Comparison of ENCODE assay signal across 9 cellular contexts in genomic region chr12:113242018-113242418, GRCh38. TPM values are rescaled to one million over a fixed set of nuclear protein-coding genes. Genes with fewer than 3 reads are reported as not detected.
DNase-seq lines count a peak whose midpoint lies in the region; ATAC-seq, FAIRE-seq and TF ChIP-seq lines count a peak whose summit lies in the region.
"Had no signal": no experiment of that assay in that cellular context is flagged by ENCODE, and none has a peak within 500 bp of the region (broad histone marks: within the 10 kb centered on the region; RNA-seq: fewer than 3 reads in every experiment).

No MANE protein-coding gene starts in this region.

- DNase-seq in HK-2 (ENCODE audit: unreplicated experiment) (peak; percentile 82), SJSA1 (ENCODE audit: low read depth in 1 of 2, low spot score in 2 of 2) (peak in 1 of 2 experiments; percentile 64), iris pigment epithelial cell (ENCODE audit: low read depth) (peak; percentile 54), substantia nigra (lab: John Stamatoyannopoulos, UW) (peak in 7 of 49 donors; percentile 17 to 52 (median 31)), GM12891 (ENCODE audit: insufficient read length, low spot score) (no peak)
- no peak for DNase-seq in stimulated activated naive CD8-positive, alpha-beta T cell treated with anti-CD3 and anti-CD28 coated beads, Interleukin-15, amount 100 ng/mL, for 72 hours
- DNase-seq: activated CD4-positive, alpha-beta memory T cell treated with anti-CD3 and anti-CD28 coated beads for 36 hours had no signal

- no peaks in the 10 kb centered on the region for H3K27me3 ChIP-seq in SJSA1 (replicated peaks)

- H3K9me3 ChIP-seq in SJSA1 (replicated peaks) = no peaks in the 10 kb centered on the region

- H3K4me1 Mint-ChIP-seq in stimulated activated naive CD8-positive, alpha-beta T cell treated with anti-CD3 and anti-CD28 coated beads, Interleukin-15, amount 100 ng/mL, for 72 hours = peaks cover 5% of the 10 kb centered on the region

- H3K27me3 Mint-ChIP-seq in stimulated activated naive CD8-positive, alpha-beta T cell treated with anti-CD3 and anti-CD28 coated beads, Interleukin-15, amount 100 ng/mL, for 72 hours = no peaks in the 10 kb centered on the region
- H3K27me3 Mint-ChIP-seq: activated CD4-positive, alpha-beta memory T cell treated with anti-CD3 and anti-CD28 coated beads for 36 hours had no signal

- H3K27ac Mint-ChIP-seq in stimulated activated naive CD8-positive, alpha-beta T cell treated with anti-CD3 and anti-CD28 coated beads, Interleukin-15, amount 100 ng/mL, for 72 hours = no peak overlapping the region
- H3K27ac Mint-ChIP-seq: activated CD4-positive, alpha-beta memory T cell treated with anti-CD3 and anti-CD28 coated beads for 36 hours had no signal

- peaks cover 66% of the 10 kb centered on the region for H3K4me1 ChIP-seq in SJSA1 (replicated peaks)

- no peak for FAIRE-seq in GM12891 (lab: Jason Lieb, UNC)
- FAIRE-seq: K562 had no signal

- H3K36me3 ChIP-seq in SJSA1 = 0 out of 2 replicates have a peak, but pooled peaks cover under 1% of the 10 kb centered on the region

- H3K27ac ChIP-seq in SJSA1 (peak overlapping the region; percentile 93), substantia nigra (ENCODE audit: low read depth, low read length, poor library complexity, severe bottlenecking) (peak overlapping the region; percentile 75)

- ATAC-seq in stimulated activated naive CD8-positive, alpha-beta T cell treated with anti-CD3 and anti-CD28 coated beads, Interleukin-15, amount 100 ng/mL, for 72 hours = no peak
- no peak for ATAC-seq in GM19351 (IDR thresholded peaks at IDR 0.05; ENCODE audit: unreplicated experiment)
- ATAC-seq: K562 had no signal

- TF ChIP-seq POLR2A in GM12891 (IDR thresholded peaks at IDR 0.05; ENCODE audit: low read depth, low read length) = no peak

- no peak overlapping the region for H3K4me3 Mint-ChIP-seq in stimulated activated naive CD8-positive, alpha-beta T cell treated with anti-CD3 and anti-CD28 coated beads, Interleukin-15, amount 100 ng/mL, for 72 hours
- H3K4me3 Mint-ChIP-seq: activated CD4-positive, alpha-beta memory T cell treated with anti-CD3 and anti-CD28 coated beads for 36 hours had no signal

- H3K4me3 ChIP-seq in SJSA1 = no peak overlapping the region
- H3K4me3 ChIP-seq: K562 had no signal

- no peaks in the 10 kb centered on the region for H3K9me3 Mint-ChIP-seq in stimulated activated naive CD8-positive, alpha-beta T cell treated with anti-CD3 and anti-CD28 coated beads, Interleukin-15, amount 100 ng/mL, for 72 hours
- H3K9me3 Mint-ChIP-seq: activated CD4-positive, alpha-beta memory T cell treated with anti-CD3 and anti-CD28 coated beads for 36 hours had no signal

TF ChIP-seq in GM12891, 5 proteins besides CTCF, POLR2A, EP300 and RAD21:
- TF ChIP-seq POLR2AphosphoS5 (IDR thresholded peaks at IDR 0.05; ENCODE audit: low read depth, low read length) (no peak), POU2F2 (IDR thresholded peaks at IDR 0.05; ENCODE audit: low read depth, low read length) (no peak), SPI1 (IDR thresholded peaks at IDR 0.05; ENCODE audit: low read depth, low read length) (no peak), TAF1 (IDR thresholded peaks at IDR 0.05; ENCODE audit: low read depth, low read length) (no peak), PAX5 (IDR thresholded peaks at IDR 0.05; ENCODE audit: insufficient read depth, low read length, severe bottlenecking) (no peak)

RNA-seq across cellular contexts. Expression of gene TPCN1, which starts 20.8 kb away (rescaled TPM):
- total RNA-seq in SJSA1 (2014; rRNA removed; shearing (Covaris generic)) = 7.6 and 17.0 TPM in 2 replicates
- polyA plus RNA-seq in GM12891 (2012; ENCODE audit: low read depth, missing spikeins) = 16.4 TPM

RNA-seq across cellular contexts. Expression of gene RITA1, which starts 56.5 kb away (rescaled TPM):
- total RNA-seq in SJSA1 (2014; rRNA removed; shearing (Covaris generic)) = 20.6 and 33.1 TPM in 2 replicates
- 15.9 TPM for polyA plus RNA-seq in GM12891 (2012; ENCODE audit: low read depth, missing spikeins)

RNA-seq across cellular contexts. Expression of gene DDX54, which starts 56.7 kb away (rescaled TPM):
- 45.4 and 79.6 TPM in 2 replicates for total RNA-seq in SJSA1 (2014; rRNA removed; shearing (Covaris generic))
- 48.2 TPM for polyA plus RNA-seq in GM12891 (2012; ENCODE audit: low read depth, missing spikeins)

Comparison
In these comparisons a context has a peak if more than half of its experiments do, and no peak if none do; other contexts are left out.
1. DNase-seq: peak in HK-2 (single experiment) and iris pigment epithelial cell (single experiment); none in stimulated activated naive CD8-positive, alpha-beta T cell treated with anti-CD3 and anti-CD28 coated beads, Interleukin-15, amount 100 ng/mL, for 72 hours (0 of 2) and GM12891 (single experiment).